In the genomic region with DNA sequence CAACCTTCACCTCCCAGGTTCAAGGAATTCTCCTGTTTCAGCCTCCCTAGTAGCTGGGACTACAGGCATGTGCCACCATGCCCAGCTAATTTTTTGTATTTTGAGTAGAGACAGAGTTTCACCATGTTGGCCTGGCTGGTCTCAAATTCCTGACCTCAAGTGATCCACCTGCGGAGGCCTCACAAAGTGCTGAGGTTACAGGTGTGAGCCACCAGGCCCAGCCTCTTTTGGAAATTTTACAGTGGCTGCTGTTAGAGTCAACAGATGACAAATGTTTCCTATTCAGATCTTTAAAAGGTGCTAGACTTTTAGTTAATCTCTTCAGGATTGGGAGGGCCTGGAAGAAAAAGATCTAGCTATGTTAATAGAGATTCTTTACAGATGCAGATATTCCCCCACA, we compare ENCODE assay signal across 1 cellular context.
A peak's percentile ranks its signal among the peaks of the same experiment; 100 is the strongest.
TF ChIP-seq lines count a peak whose summit lies in the region.

No MANE protein-coding gene starts in this region.

TF ChIP-seq in WTC11, 78 proteins besides CTCF, POLR2A, EP300 and RAD21:
- 0 out of 2 replicates have a peak, but pooled peaks have one; percentile 11 for TF ChIP-seq ZNF532 (CRISPR knock-in tag; IDR thresholded peaks at IDR 0.05; ENCODE audit: borderline replicate concordance)
TF ChIP-seq in WTC11: peak in this region for 1; not testable (repeated sequence) for 77.
